In the genomic region with DNA sequence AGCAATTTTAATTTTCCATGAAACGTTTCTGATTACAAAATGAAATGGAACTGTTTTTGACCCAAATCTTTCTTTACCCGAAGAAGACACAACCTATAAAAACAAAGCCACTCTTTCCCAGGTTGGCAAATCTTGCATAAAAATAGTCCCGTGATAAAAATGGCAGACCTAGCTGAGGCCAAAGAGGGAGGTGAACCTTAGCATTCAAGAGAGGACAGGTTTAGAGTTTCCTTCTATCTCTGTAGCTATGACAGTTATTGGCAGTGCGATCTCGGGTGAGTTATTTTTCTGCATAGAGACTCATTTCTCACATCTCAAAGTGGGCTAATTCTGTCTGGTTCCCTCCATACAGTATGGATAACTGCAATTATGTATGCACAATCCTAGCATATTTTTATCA, we compare ENCODE assay signal across 16 cellular contexts.
DNase-seq lines count a peak whose midpoint lies in the region; ATAC-seq and TF ChIP-seq lines count a peak whose summit lies in the region.
"Had no signal": no experiment of that assay in that cellular context is flagged by ENCODE, and none has a peak within 500 bp of the region (broad histone marks: within the 10 kb centered on the region; RNA-seq: fewer than 3 reads in every experiment).

No MANE protein-coding gene starts in this region.

- H3K9ac ChIP-seq in SK-N-SH: no peak overlapping the region
- H3K9ac ChIP-seq in SU-DHL-6 (ENCODE audit: low read length): peak overlapping the region; percentile 63
- H3K9ac ChIP-seq: BLaER1 had no signal

- POLR2A ChIA-PET in SK-N-SH (lab: Yijun Ruan, JAX): no interaction called here

- no peak overlapping the region for H2AFZ ChIP-seq in SK-N-SH (ENCODE audit: low read depth)
- peak overlapping the region; percentile 74 for H2AFZ ChIP-seq in SU-DHL-6 (ENCODE audit: low read depth, low read length, severe bottlenecking)
- no peak overlapping the region for H2AFZ ChIP-seq in hepatocyte
- H2AFZ ChIP-seq in GM23338: no peak overlapping the region

- H3K9me2 ChIP-seq in SK-N-SH: no peaks in the 10 kb centered on the region
- H3K9me2 ChIP-seq in SU-DHL-6 (replicated peaks; ENCODE audit: insufficient read depth, low read length): no peaks in the 10 kb centered on the region
- H3K9me2 ChIP-seq in hepatocyte (replicated peaks; ENCODE audit: insufficient read depth): no peaks in the 10 kb centered on the region
- peaks cover 2% of the 10 kb centered on the region; the same call in 1 of the 2 replicates for H3K9me2 ChIP-seq in GM23338 (ENCODE audit: insufficient read depth)

- H3K9me3 ChIP-seq in SK-N-SH (no peaks in the 10 kb centered on the region), SU-DHL-6 (ENCODE audit: insufficient read depth, low read length) (peaks cover 6% of the 10 kb centered on the region; the same call in 1 of the 2 replicates), hepatocyte (ENCODE audit: low read depth) (no peaks in the 10 kb centered on the region), thyroid gland (no peaks in the 10 kb centered on the region)

- DNase-seq in SK-N-SH (no peak), hepatocyte (ENCODE audit: low spot score) (no peak), thyroid gland (no peak), GM23338 (ENCODE audit: low spot score) (no peak), GM10266 (ENCODE audit: extremely low spot score) (no peak)
- DNase-seq: AML-193; Calu3; CD4-positive, CD25-positive, alpha-beta regulatory T cell; DMS 273 treated with DMSO at 0.1 percent for 48 hours; GDM1 had no signal

- TF ChIP-seq POLR2A in thyroid gland (IDR thresholded peaks at IDR 0.05): no peak

- peaks cover 5% of the 10 kb centered on the region for H3K9me3 Mint-ChIP-seq in GM23338

- peak overlapping the region; percentile 48 to 60; a peak in 2 of 4 replicates for H3K27ac ChIP-seq in SK-N-SH (ENCODE audit: low read depth in 2 of 2, low read length in 1 of 2)
- H3K27ac ChIP-seq in SU-DHL-6 (ENCODE audit: low read depth, low read length): peak overlapping the region; percentile 99
- peak overlapping the region; percentile 22 for H3K27ac ChIP-seq in hepatocyte
- H3K27ac ChIP-seq in thyroid gland: peak overlapping the region in 2 of 3 donors; percentile 66 to 84
- H3K27ac ChIP-seq in GM23338 (ENCODE audit: low read depth): no peak overlapping the region
- H3K27ac ChIP-seq: 22Rv1, BLaER1 had no signal

- no peak for ATAC-seq in SK-N-SH treated with all-trans-retinoic acid at 6 μM for 48 hours
- ATAC-seq in GM23338: no peak
- no peak for ATAC-seq in GM21526 (IDR thresholded peaks at IDR 0.05; ENCODE audit: low FRiP score, unreplicated experiment)

- H3K79me2 ChIP-seq in SK-N-SH (ENCODE audit: insufficient read depth) (no peaks in the 10 kb centered on the region), SU-DHL-6 (ENCODE audit: insufficient read depth, low read length) (no peaks in the 10 kb centered on the region), hepatocyte (no peaks in the 10 kb centered on the region), GM23338 (replicated peaks; ENCODE audit: insufficient read depth) (no peaks in the 10 kb centered on the region)

- H3K4me2 ChIP-seq in SK-N-SH (0 out of 2 replicates have a peak overlapping the region, but pooled peaks have one; percentile 58), SU-DHL-6 (ENCODE audit: low read depth, low read length, poor library complexity, severe bottlenecking) (peak overlapping the region; percentile 91), hepatocyte (peak overlapping the region; percentile 20), GM23338 (no peak overlapping the region)

- CTCF ChIA-PET in SK-N-SH (lab: Yijun Ruan, JAX): no interaction called here

- H3K4me1 ChIP-seq in SK-N-SH (ENCODE audit: control insufficient read depth in 1 of 2, insufficient read depth in 2 of 2, low read depth in 1 of 2, low read length in 1 of 2) (peaks cover 3 to 4% of the 10 kb centered on the region in 2 experiments; a peak in 2 of 4 replicates), hepatocyte (ENCODE audit: insufficient read depth) (no peaks in the 10 kb centered on the region), thyroid gland (peaks cover 0 to 16% of the 10 kb centered on the region in 2 donors), GM23338 (ENCODE audit: insufficient read depth) (no peaks in the 10 kb centered on the region)

- intact Hi-C loops in thyroid gland (cut with DNase I): no loop called here

- H3K4me1 Mint-ChIP-seq in GM23338: peaks cover 3% of the 10 kb centered on the region; the same call in 2 of the 3 replicates
- H3K4me1 Mint-ChIP-seq: CD4-positive, CD25-positive, alpha-beta regulatory T cell; IgD-negative memory B cell had no signal

- H3K36me3 ChIP-seq in SK-N-SH (replicated peaks in 1 of 2; ENCODE audit: control insufficient read depth in 1 of 2, insufficient read depth in 2 of 2, low read length in 1 of 2) (no peaks in the 10 kb centered on the region), SU-DHL-6 (ENCODE audit: low read length) (peaks cover 7% of the 10 kb centered on the region; the same call in 1 of the 2 replicates), hepatocyte (replicated peaks; ENCODE audit: insufficient read depth, low read depth) (no peaks in the 10 kb centered on the region), thyroid gland (no peaks in the 10 kb centered on the region), GM23338 (ENCODE audit: insufficient read depth) (peaks cover 4% of the 10 kb centered on the region; the same call in 1 of the 2 replicates)
- H3K36me3 ChIP-seq: BLaER1 had no signal

- no peak overlapping the region for H3K4me3 Mint-ChIP-seq in GM23338
- H3K4me3 Mint-ChIP-seq: CD4-positive, CD25-positive, alpha-beta regulatory T cell; IgD-negative memory B cell had no signal

- peaks cover 2% of the 10 kb centered on the region for H3K27me3 Mint-ChIP-seq in GM23338 (ENCODE audit: insufficient read depth, low read depth, poor library complexity)
- H3K27me3 Mint-ChIP-seq: CD4-positive, CD25-positive, alpha-beta regulatory T cell; IgD-negative memory B cell had no signal

- no peak overlapping the region for H3K27ac Mint-ChIP-seq in GM23338
- H3K27ac Mint-ChIP-seq: CD4-positive, CD25-positive, alpha-beta regulatory T cell; IgD-negative memory B cell had no signal

- no peaks in the 10 kb centered on the region for H3K36me3 Mint-ChIP-seq in GM23338 (ENCODE audit: low read depth)
- H3K36me3 Mint-ChIP-seq: CD4-positive, CD25-positive, alpha-beta regulatory T cell had no signal

- TF ChIP-seq RAD21 in SK-N-SH (IDR thresholded peaks at IDR 0.05; ENCODE audit: low read length): no peak

- H3K4me3 ChIP-seq in SK-N-SH (ENCODE audit: low read depth in 2 of 2, low read length in 1 of 2) (no peak overlapping the region), SU-DHL-6 (ENCODE audit: insufficient read depth, low read length, poor library complexity, severe bottlenecking) (peak overlapping the region; percentile 16), hepatocyte (no peak overlapping the region), thyroid gland (replicated peaks in 1 of 3) (no peak overlapping the region), GM23338 (no peak overlapping the region)
- H3K4me3 ChIP-seq: BLaER1 had no signal

- H3F3A ChIP-seq in SK-N-SH (replicated peaks; ENCODE audit: insufficient read depth) (peaks cover 28% of the 10 kb centered on the region), SU-DHL-6 (ENCODE audit: insufficient read depth) (peaks cover 34% of the 10 kb centered on the region), GM23338 (replicated peaks; ENCODE audit: low read depth) (no peaks in the 10 kb centered on the region)

- H3K27me3 ChIP-seq in SK-N-SH (ENCODE audit: insufficient read depth) (no peaks in the 10 kb centered on the region), SU-DHL-6 (ENCODE audit: low read length) (no peaks in the 10 kb centered on the region), hepatocyte (no peaks in the 10 kb centered on the region), thyroid gland (no peaks in the 10 kb centered on the region), GM23338 (ENCODE audit: insufficient read depth) (no peaks in the 10 kb centered on the region)
- H3K27me3 ChIP-seq: BLaER1 had no signal

- 74% methylated on average over 5 of the region's 5 CpGs for WGBS in SK-N-SH (ENCODE audit: low lambda C conversion rate)
- 92% methylated on average over 5 of the region's 5 CpGs for WGBS in hepatocyte (ENCODE audit: low lambda C conversion rate, missing lambda C conversion rate)
- WGBS in thyroid gland, 2 donors: 90 to 95% methylated on average over 5 of the region's 5 CpGs

- TF ChIP-seq CTCF in SK-N-SH (IDR thresholded peaks at IDR 0.05) (no peak), SU-DHL-6 (IDR thresholded peaks at IDR 0.05; ENCODE audit: insufficient read depth, low read length, poor library complexity, severe bottlenecking) (no peak), hepatocyte (IDR thresholded peaks at IDR 0.05; ENCODE audit: poor library complexity) (no peak), thyroid gland (IDR thresholded peaks at IDR 0.05) (no peak), GM23338 (conservative IDR thresholded peaks at IDR 0.05; ENCODE audit: low read depth in 2 of 2) (no peak), GM10266 (IDR thresholded peaks at IDR 0.05; ENCODE audit: control insufficient read depth, insufficient read depth, low read depth, missing control alignments) (no peak)

- H4K20me1 ChIP-seq in SK-N-SH (ENCODE audit: insufficient read depth) (no peaks in the 10 kb centered on the region), SU-DHL-6 (ENCODE audit: low read depth, low read length) (no peaks in the 10 kb centered on the region), hepatocyte (ENCODE audit: insufficient read depth, poor library complexity, severe bottlenecking) (no peaks in the 10 kb centered on the region), GM23338 (replicated peaks; ENCODE audit: insufficient read depth) (no peaks in the 10 kb centered on the region)
- H4K20me1 ChIP-seq: BLaER1 had no signal

- TF ChIP-seq EP300 in SK-N-SH (IDR thresholded peaks at IDR 0.05; ENCODE audit: borderline replicate concordance in 1 of 2, low read depth in 1 of 2, low read length in 1 of 2): no peak

TF ChIP-seq in SK-N-SH, 30 proteins besides CTCF, POLR2A, EP300 and RAD21:
- TF ChIP-seq RFX5 (IDR thresholded peaks at IDR 0.05; ENCODE audit: low read length) (no peak), TCF12 (IDR thresholded peaks at IDR 0.05) (no peak; the same call in 1 of the 2 replicates)
TF ChIP-seq in SK-N-SH: peak in this region for 0.

TF ChIP-seq in SK-N-SH treated with all-trans-retinoic acid at 6 μM for 48 hours, 23 proteins besides CTCF, POLR2A, EP300 and RAD21 (continues in another document):
- TF ChIP-seq ZC3H10 (CRISPR knock-in tag; IDR thresholded peaks at IDR 0.05) (no peak), GLIS3 (CRISPR knock-in tag; IDR thresholded peaks at IDR 0.05) (no peak), ZNF8 (CRISPR knock-in tag; IDR thresholded peaks at IDR 0.05) (no peak)

TF ChIP-seq in GM23338, 12 proteins besides CTCF, POLR2A, EP300 and RAD21 (continues in another document):
- TF ChIP-seq CREB1 (CRISPR knock-in tag; IDR thresholded peaks at IDR 0.05; ENCODE audit: low read depth) (no peak), POLR2AphosphoS5 (IDR thresholded peaks at IDR 0.05; ENCODE audit: low read depth) (no peak)
